In the genomic region with DNA sequence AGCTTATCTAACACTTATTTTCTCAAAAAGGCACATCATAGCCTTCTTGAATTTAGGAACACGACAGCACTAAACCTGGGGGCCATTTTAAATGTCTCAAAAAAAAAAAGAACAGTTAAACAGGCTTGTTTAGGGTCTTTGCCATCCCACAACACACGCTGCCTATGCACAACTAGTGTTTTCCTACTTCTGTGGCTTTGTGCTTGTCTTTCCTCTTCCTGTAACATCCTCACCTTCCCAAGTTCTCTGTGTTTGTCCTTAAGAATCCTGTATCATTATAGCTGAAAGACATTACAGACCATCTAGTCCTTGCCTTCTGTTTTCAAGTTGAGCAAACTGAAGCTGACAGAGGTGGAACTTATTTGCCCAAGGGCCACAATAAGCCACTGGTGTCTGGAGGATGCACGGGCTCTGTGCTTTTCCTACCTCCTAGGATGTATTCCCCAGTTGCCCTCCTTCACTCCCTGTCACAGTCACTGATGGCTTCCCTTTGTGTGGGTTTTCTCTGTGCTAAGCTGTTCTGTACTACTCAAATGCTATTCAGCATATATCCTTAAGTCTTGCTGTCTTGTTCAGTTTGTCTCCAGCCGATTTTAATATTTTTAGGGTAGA, we compare ENCODE assay signal across 19 cellular contexts.
"Had no signal": no experiment of that assay in that cellular context is flagged by ENCODE, and none has a peak within 500 bp of the region (broad histone marks: within the 10 kb centered on the region; RNA-seq: fewer than 3 reads in every experiment).

No MANE protein-coding gene starts in this region.

- H3K9me3 ChIP-seq: body of pancreas, suprapubic skin had no signal

- H3K4me1 ChIP-seq: body of pancreas, foreskin keratinocyte, suprapubic skin had no signal

- H3K4me3 Mint-ChIP-seq: activated CD4-positive, alpha-beta memory T cell treated with anti-CD3 and anti-CD28 coated beads for 36 hours; activated naive CD8-positive, alpha-beta T cell treated with anti-CD3 and anti-CD28 coated beads for 36 hours; activated T-cell treated with anti-CD3 and anti-CD28 coated beads, Interleukin-2, amount 50 U/mL, for 72 hours; stimulated activated naive CD8-positive, alpha-beta T cell treated with anti-CD3 and anti-CD28 coated beads, Interleukin-15, Interleukin-2, amounts not matched to agents 100 ng/mL and 50 ng/mL, for 24 hours; type B pancreatic cell had no signal

- H3K4me2 ChIP-seq: smooth muscle cell had no signal

- ATAC-seq: activated CD4-positive, CD25-positive, alpha-beta regulatory T cell treated with anti-CD3 and anti-CD28 coated beads, Interleukin-2, amount 50 U/mL, for 24 hours; activated T-cell treated with anti-CD3 and anti-CD28 coated beads, Interleukin-2, amount 50 U/mL, for 72 hours; body of pancreas; foreskin keratinocyte had no signal

- H3K9me3 Mint-ChIP-seq: activated CD4-positive, alpha-beta memory T cell treated with anti-CD3 and anti-CD28 coated beads for 36 hours; activated naive CD8-positive, alpha-beta T cell treated with anti-CD3 and anti-CD28 coated beads for 36 hours; activated T-cell treated with anti-CD3 and anti-CD28 coated beads, Interleukin-2, amount 50 U/mL, for 72 hours; stimulated activated naive CD8-positive, alpha-beta T cell treated with anti-CD3 and anti-CD28 coated beads, Interleukin-15, Interleukin-2, amounts not matched to agents 100 ng/mL and 50 ng/mL, for 24 hours; type B pancreatic cell had no signal

- H3K27me3 ChIP-seq: body of pancreas, foreskin keratinocyte, suprapubic skin had no signal

- H3K27ac ChIP-seq: body of pancreas, foreskin keratinocyte, suprapubic skin had no signal

- H3K27me3 Mint-ChIP-seq: activated CD4-positive, alpha-beta memory T cell treated with anti-CD3 and anti-CD28 coated beads for 36 hours; activated naive CD8-positive, alpha-beta T cell treated with anti-CD3 and anti-CD28 coated beads for 36 hours; stimulated activated naive CD8-positive, alpha-beta T cell treated with anti-CD3 and anti-CD28 coated beads, Interleukin-15, Interleukin-2, amounts not matched to agents 100 ng/mL and 50 ng/mL, for 24 hours; type B pancreatic cell had no signal

- DNase-seq: activated CD4-positive, alpha-beta memory T cell treated with anti-CD3 and anti-CD28 coated beads for 36 hours; activated gamma-delta T cell treated with Interleukin-2 at 50 U/mL for 16 hours; activated naive CD8-positive, alpha-beta T cell treated with anti-CD3 and anti-CD28 coated beads for 36 hours; activated T-cell treated with anti-CD3 and anti-CD28 coated beads, Interleukin-2, amount 50 U/mL, for 72 hours; amygdala; body of pancreas; central memory CD4-positive, alpha-beta T cell; cortex of kidney; effector CD4-positive, alpha-beta T cell; foreskin keratinocyte; SHP77; stimulated activated CD4-positive, alpha-beta T cell treated with anti-CD3 and anti-CD28 coated beads, Interleukin-4, amount 100 ng/mL, for 4 hours; stimulated activated CD8-positive, alpha-beta memory T cell treated with anti-CD3 and anti-CD28 coated beads, Interleukin-4, amount 100 ng/mL, for 48 hours had no signal

- H3K4me3 ChIP-seq: body of pancreas, lung, smooth muscle cell, suprapubic skin had no signal

- H3K27ac Mint-ChIP-seq: activated CD4-positive, alpha-beta memory T cell treated with anti-CD3 and anti-CD28 coated beads for 36 hours; activated naive CD8-positive, alpha-beta T cell treated with anti-CD3 and anti-CD28 coated beads for 36 hours; activated T-cell treated with anti-CD3 and anti-CD28 coated beads, Interleukin-2, amount 50 U/mL, for 72 hours; stimulated activated naive CD8-positive, alpha-beta T cell treated with anti-CD3 and anti-CD28 coated beads, Interleukin-15, Interleukin-2, amounts not matched to agents 100 ng/mL and 50 ng/mL, for 24 hours; type B pancreatic cell had no signal
